19 cellular contexts compared by ENCODE assay signal in genomic region chr17:27360507-27360906, GRCh38.
"Had no signal": no experiment of that assay in that cellular context is flagged by ENCODE, and none has a peak within 500 bp of the region (broad histone marks: within the 10 kb centered on the region; RNA-seq: fewer than 3 reads in every experiment).

No MANE protein-coding gene starts in this region.

- H3K4me3 ChIP-seq: adrenal gland, breast epithelium, gastrocnemius medialis, left lung, neural progenitor cell, prostate gland, right atrium auricular region, suprapubic skin, transverse colon had no signal

- H3K27ac ChIP-seq: adrenal gland, breast epithelium, gastrocnemius medialis, left lung, neural progenitor cell, prostate gland, right atrium auricular region, suprapubic skin, transverse colon, WERI-Rb-1 had no signal

- H3K27me3 ChIP-seq: adrenal gland, breast epithelium, gastrocnemius medialis, left lung, neural progenitor cell, right atrium auricular region, suprapubic skin, transverse colon had no signal

- FAIRE-seq: astrocyte, kidney had no signal

- H3K9ac ChIP-seq: neural progenitor cell had no signal

- DNase-seq: activated CD4-positive, alpha-beta T cell treated with anti-CD3 and anti-CD28 coated beads for 36 hours; activated CD8-positive, alpha-beta T cell treated with anti-CD3 and anti-CD28 coated beads, Interleukin-2, amount 10 ng/mL, durations not matched to agents 7 days and 5 days; activated naive CD4-positive, alpha-beta T cell treated with anti-CD3 and anti-CD28 coated beads, Interleukin-2, amount 10 ng/mL, durations not matched to agents 7 days and 5 days; activated T-cell treated with anti-CD3 and anti-CD28 coated beads, Interleukin-2, amount 50 U/mL, for 24 hours; adrenal gland; cortex of kidney; gastrocnemius medialis; kidney; left lung; mammary epithelial cell; transverse colon; WERI-Rb-1 had no signal

- H3K36me3 ChIP-seq: adrenal gland, breast epithelium, gastrocnemius medialis, left lung, neural progenitor cell, prostate gland, right atrium auricular region, suprapubic skin, transverse colon, WERI-Rb-1 had no signal

- H3K4me1 ChIP-seq: breast epithelium, gastrocnemius medialis, left lung, neural progenitor cell, prostate gland, right atrium auricular region, suprapubic skin had no signal

- ATAC-seq: activated CD4-positive, alpha-beta T cell treated with anti-CD3 and anti-CD28 coated beads for 36 hours; activated CD8-positive, alpha-beta T cell treated with anti-CD3 and anti-CD28 coated beads, Interleukin-2, amount 10 ng/mL, durations not matched to agents 7 days and 5 days; esophagus mucosa; gastrocnemius medialis; left lung had no signal

- H2AFZ ChIP-seq: neural progenitor cell had no signal

- H3K4me2 ChIP-seq: neural progenitor cell had no signal

- H3K9me3 ChIP-seq: adrenal gland, breast epithelium, gastrocnemius medialis, left lung, prostate gland, right atrium auricular region, suprapubic skin, transverse colon had no signal
